ENCODE assay signal across 18 cellular contexts in genomic region chr10:86594535-86594934, GRCh38. TPM values are rescaled to one million over a fixed set of nuclear protein-coding genes. Genes with fewer than 3 reads are reported as not detected.
DNase-seq lines count a peak whose midpoint lies in the region; TF ChIP-seq lines count a peak whose summit lies in the region.
"Had no signal": no experiment of that assay in that cellular context is flagged by ENCODE, and none has a peak within 500 bp of the region (broad histone marks: within the 10 kb centered on the region; RNA-seq: fewer than 3 reads in every experiment).

No MANE protein-coding gene starts in this region.

- H3K79me2 ChIP-seq in mesendoderm (ENCODE audit: control insufficient read depth, insufficient read depth, low read length) = no peaks in the 10 kb centered on the region

- WGBS in mesendoderm (ENCODE audit: extremely low coverage, insufficient coverage, low lambda C conversion rate) = no CpG with 5 or more reads among the region's 5 CpGs
- 66% methylated on average over 5 of the region's 5 CpGs for WGBS in transverse colon (ENCODE audit: low coverage in 1 of 2), 2 donors

- in situ Hi-C loops in astrocyte of the spinal cord (cut with HindIII; ENCODE audit: low sequenced_read_pairs) = no loop called here
- in situ Hi-C loops in transverse colon (cut with MboI; ENCODE audit: low pct_ligation_motif_present in 1 of 4, low pct_unique_long_range_greater_than_20kb in 1 of 4, low sequenced_read_pairs in 3 of 4) = loop anchor here in 1 of 4 donors (25.0 kb wide), 1 partner anchor 207 kb away; no protein-coding TSS in a partner anchor

- intact Hi-C loops in transverse colon (cut with DNase I; ENCODE audit: low total_unique reads) = no loop called here

- H3K36me3 ChIP-seq in MG63 (no peaks in the 10 kb centered on the region), mesendoderm (ENCODE audit: control insufficient read depth, insufficient read depth, low read length) (no peaks in the 10 kb centered on the region), transverse colon (no peaks in the 10 kb centered on the region)
- H3K36me3 ChIP-seq: cardiac muscle cell, left lung had no signal

- no peak for TF ChIP-seq EP300 in transverse colon (IDR thresholded peaks at IDR 0.05; ENCODE audit: low read depth)

- TF ChIP-seq CTCF in astrocyte of the spinal cord (IDR thresholded peaks at IDR 0.05; ENCODE audit: low read depth, low read length) = no peak
- no peak for TF ChIP-seq CTCF in transverse colon (IDR thresholded peaks at IDR 0.05)

- no peak overlapping the region for H4K5ac ChIP-seq in mesendoderm (ENCODE audit: low read length)

- H3K18ac ChIP-seq in mesendoderm (ENCODE audit: low read length) = no peak overlapping the region

- no peak overlapping the region for H2BK5ac ChIP-seq in mesendoderm (ENCODE audit: low read length)

- no peak overlapping the region for H2BK15ac ChIP-seq in mesendoderm (replicated peaks; ENCODE audit: low read depth)

- H4K8ac ChIP-seq in mesendoderm (ENCODE audit: low read depth, low read length) = no peak overlapping the region

- no peak for TF ChIP-seq POLR2A in transverse colon (IDR thresholded peaks at IDR 0.05)

- H3K4me1 ChIP-seq in mesendoderm (ENCODE audit: control insufficient read depth, low read depth, low read length) (peaks cover 2% of the 10 kb centered on the region), transverse colon (no peaks in the 10 kb centered on the region)
- H3K4me1 ChIP-seq: left lung had no signal

- no peaks in the 10 kb centered on the region for H3K79me1 ChIP-seq in mesendoderm (ENCODE audit: low read length)

- DNase-seq in GM04503 (ENCODE audit: low read depth) = peak; percentile 47
- DNase-seq in MG63 = peak; percentile 51
- DNase-seq in astrocyte of the spinal cord (ENCODE audit: low read depth, low spot score) = peak; percentile 12
- peak; percentile 51 for DNase-seq in mesendoderm
- no peak for DNase-seq in NCI-H526 treated with DMSO at 0.1 percent for 48 hours (lab: John Stamatoyannopoulos, UW)
- DNase-seq in transverse colon = no peak
- no peak for DNase-seq in NCI-H1694 (lab: John Stamatoyannopoulos, UW)
- DNase-seq: activated CD8-positive, alpha-beta memory T cell treated with anti-CD3 and anti-CD28 coated beads for 24 hours; activated gamma-delta T cell; endodermal cell; hippocampal formation; left lung; NCI-H1092 treated with DMSO at 0.1 percent for 48 hours; Right ventricle myocardium superior; stimulated activated naive CD8-positive, alpha-beta T cell treated with anti-CD3 and anti-CD28 coated beads, Interleukin-15, Interleukin-2, amounts not matched to agents 100 U/mL and 50 U/mL, for 24 hours had no signal

- H3K27me3 ChIP-seq in MG63 (no peaks in the 10 kb centered on the region), mesendoderm (ENCODE audit: insufficient read depth, low read length, poor library complexity) (no peaks in the 10 kb centered on the region), transverse colon (no peaks in the 10 kb centered on the region)
- H3K27me3 ChIP-seq: cardiac muscle cell, left lung had no signal

- no peak overlapping the region for H3K23ac ChIP-seq in mesendoderm (ENCODE audit: low read length)

- no peak overlapping the region for H3K9ac ChIP-seq in mesendoderm (ENCODE audit: low read length)

- no peak overlapping the region for H3K4me2 ChIP-seq in mesendoderm (ENCODE audit: low read length)

- H2BK120ac ChIP-seq in mesendoderm (ENCODE audit: low read depth, low read length) = no peak overlapping the region

- H3K4me3 ChIP-seq in MG63 (no peak overlapping the region), astrocyte of the spinal cord (ENCODE audit: low read depth, low read length) (no peak overlapping the region), mesendoderm (ENCODE audit: low read length) (no peak overlapping the region), transverse colon (no peak overlapping the region)
- H3K4me3 ChIP-seq: cardiac muscle cell, left lung had no signal

- H3K27ac ChIP-seq in mesendoderm (ENCODE audit: low read depth, low read length) (no peak overlapping the region), transverse colon (no peak overlapping the region)
- H3K27ac ChIP-seq: C4-2B, cardiac muscle cell, left lung had no signal

- no peak overlapping the region for H2AK5ac ChIP-seq in mesendoderm (ENCODE audit: low read length)

- H3K56ac ChIP-seq in mesendoderm (ENCODE audit: low read length) = no peak overlapping the region

- no peaks in the 10 kb centered on the region for H3K9me3 ChIP-seq in MG63
- H3K9me3 ChIP-seq in transverse colon = no peaks in the 10 kb centered on the region
- H3K9me3 ChIP-seq: left lung had no signal

- H3K4ac ChIP-seq in mesendoderm (ENCODE audit: low read depth, low read length) = no peak overlapping the region

RNA-seq across cellular contexts. Expression of gene OPN4, which starts 59.8 kb away (rescaled TPM):
- not detected in 2 replicates for total RNA-seq in MG63 (2014; rRNA removed; shearing (Covaris generic); ENCODE audit: low replicate concordance)
- polyA plus RNA-seq in mesendoderm (2013, experiment 1 of 2) = not detected
- not detected for polyA plus RNA-seq in mesendoderm (2013, experiment 2 of 2)
- 1 to 10 TPM in 1 of 4 donors, not detected in 3; 1.5 TPM for total RNA-seq in transverse colon
- total RNA-seq: endodermal cell; left lung; natural killer cell treated with Interleukin-12 subunit alpha and Interleukin-12 subunit beta and Interleukin-15 and Interleukin-18, amount 100 ng/mL, for 72 hours had no signal
- polyA plus RNA-seq: cardiac muscle cell had no signal

Comparison
In these comparisons a context has a peak if more than half of its experiments do, and no peak if none do; other contexts are left out.
1. DNase-seq: peak in GM04503 (single experiment), MG63 (single experiment), astrocyte of the spinal cord (single experiment) and mesendoderm (single experiment); none in NCI-H526 treated with DMSO at 0.1 percent for 48 hours (single experiment), transverse colon (single experiment) and NCI-H1694 (single experiment).